Comparison of ENCODE assay signal across 8 cellular contexts in genomic region chr2:238290079-238290478, GRCh38. TPM values are rescaled to one million over a fixed set of nuclear protein-coding genes. Genes with fewer than 3 reads are reported as not detected.
DNase-seq lines count a peak whose midpoint lies in the region; ATAC-seq and TF ChIP-seq lines count a peak whose summit lies in the region.

No MANE protein-coding gene starts in this region.

- no peak overlapping the region for H3K4me3 ChIP-seq in lower leg skin (ENCODE audit: low read depth, poor library complexity, severe bottlenecking)
- no peak overlapping the region for H3K4me3 ChIP-seq in thyroid gland (replicated peaks in 1 of 3)

- WGBS in lower leg skin, 2 donors = 39 to 49% methylated on average over 8 of the region's 8 CpGs
- WGBS in thyroid gland, 2 donors = 43 to 46% methylated on average over 8 of the region's 8 CpGs

- H3K36me3 ChIP-seq in thyroid gland = no peaks in the 10 kb centered on the region

- ATAC-seq in HG02571 (IDR thresholded peaks at IDR 0.05; ENCODE audit: unreplicated experiment) (no peak), GM19463 (IDR thresholded peaks at IDR 0.05; ENCODE audit: unreplicated experiment) (no peak)

- intact Hi-C loops in lower leg skin (cut with DNase I; ENCODE audit: low total_unique reads) (no loop called here), thyroid gland (cut with DNase I) (no loop called here)

- in situ Hi-C loops in GM13976 (cut with MboI; ENCODE audit: low sequenced_read_pairs, unreplicated experiment) = no loop called here

- TF ChIP-seq POLR2A in lower leg skin (IDR thresholded peaks at IDR 0.05) (no peak), thyroid gland (IDR thresholded peaks at IDR 0.05) (no peak)

- H3K4me1 ChIP-seq in thyroid gland = peaks cover 23 to 46% of the 10 kb centered on the region in 2 donors

- TF ChIP-seq CTCF in GM13976 (IDR thresholded peaks at IDR 0.05; ENCODE audit: borderline replicate concordance, control extremely low read depth, extremely low read depth, insufficient read depth, missing control alignments) (no peak), lower leg skin (IDR thresholded peaks at IDR 0.05) (no peak), thyroid gland (IDR thresholded peaks at IDR 0.05) (no peak)

- no peaks in the 10 kb centered on the region for H3K9me3 ChIP-seq in thyroid gland

- H3K27ac ChIP-seq in angular gyrus (ENCODE audit: low read depth, low read length) = peak overlapping the region; percentile 34
- peak overlapping the region in 1 of 3 donors; percentile 95 for H3K27ac ChIP-seq in thyroid gland

- H3K27me3 ChIP-seq in thyroid gland = no peaks in the 10 kb centered on the region

- peak; percentile 45 for DNase-seq in GM13976 (ENCODE audit: low spot score)
- DNase-seq in NCI-H345 treated with DMSO at 0.1 percent for 48 hours (lab: John Stamatoyannopoulos, UW; ENCODE audit: unreplicated experiment) = peak; percentile 84
- DNase-seq in lower leg skin (ENCODE audit: low spot score in 2 of 2) = peak; percentile 81 to 93
- DNase-seq in thyroid gland = peak; percentile 35 to 48
- DNase-seq in mesenteric fat pad (ENCODE audit: low spot score) = no peak

RNA-seq across cellular contexts. Expression of gene PER2, which starts 1.7 kb away (rescaled TPM):
- 10 to 100 TPM; 15.9 to 82.3 (median 18.1) TPM for total RNA-seq in lower leg skin
- 10 to 100 TPM in 2 of 4 donors, 1 to 10 TPM in 2; 6.5 to 17.6 (median 9.6) TPM for total RNA-seq in thyroid gland
- total RNA-seq in mesenteric fat pad = 9.9 TPM

RNA-seq across cellular contexts. Expression of gene TRAF3IP1, which starts 30.2 kb away (rescaled TPM):
- total RNA-seq in lower leg skin = 1 to 10 TPM; 4.3 to 8.7 (median 8.2) TPM
- total RNA-seq in thyroid gland = 10 to 100 TPM; 19.5 to 24.7 (median 22.2) TPM
- 24.5 TPM for total RNA-seq in mesenteric fat pad

RNA-seq across cellular contexts. Expression of gene HES6, which starts 50.2 kb away (rescaled TPM):
- 1 to 10 TPM; 1.3 to 5.8 (median 3.1) TPM for total RNA-seq in lower leg skin
- total RNA-seq in thyroid gland = 1 to 10 TPM; 2.9 to 9.0 (median 6.8) TPM
- total RNA-seq in mesenteric fat pad = 4.3 TPM
